28 cellular contexts compared by ENCODE assay signal in genomic region chr14:87468531-87468930, GRCh38.
"Had no signal": no experiment of that assay in that cellular context is flagged by ENCODE, and none has a peak within 500 bp of the region (broad histone marks: within the 10 kb centered on the region; RNA-seq: fewer than 3 reads in every experiment).

No MANE protein-coding gene starts in this region.

- H3K36me3 Mint-ChIP-seq: activated CD8-positive, alpha-beta memory T cell treated with anti-CD3 and anti-CD28 coated beads, Interleukin-2, amount 10 ng/mL, durations not matched to agents 7 days and 5 days; activated naive CD4-positive, alpha-beta T cell treated with anti-CD3 and anti-CD28 coated beads, Interleukin-2, amount 10 ng/mL, durations not matched to agents 7 days and 5 days; activated naive CD8-positive, alpha-beta T cell treated with anti-CD3 and anti-CD28 coated beads, Interleukin-2, amount 10 ng/mL, durations not matched to agents 7 days and 5 days; brain had no signal

- H3K27ac Mint-ChIP-seq: activated B cell treated with CpG ODN at 0.5 μM for 24 hours; activated CD8-positive, alpha-beta memory T cell treated with anti-CD3 and anti-CD28 coated beads, Interleukin-2, amount 10 ng/mL, durations not matched to agents 7 days and 5 days; activated CD8-positive, alpha-beta T cell treated with anti-CD3 and anti-CD28 coated beads for 36 hours; activated naive CD4-positive, alpha-beta T cell treated with anti-CD3 and anti-CD28 coated beads, Interleukin-2, amount 10 ng/mL, durations not matched to agents 7 days and 5 days; activated naive CD4-positive, alpha-beta T cell treated with anti-CD3 and anti-CD28 coated beads, Interleukin-2, amount 50 U/mL, for 72 hours; activated naive CD8-positive, alpha-beta T cell treated with anti-CD3 and anti-CD28 coated beads, Interleukin-2, amount 10 ng/mL, durations not matched to agents 7 days and 5 days; activated T-cell treated with anti-CD3 and anti-CD28 coated beads, Interleukin-2, amount 50 U/mL, for 72 hours; brain; T-helper 17 cell; T-helper 2 cell treated with Interferon-gamma antibody and Interleukin-4, amounts not matched to agents 5 μg/mL and 100 μg/mL, for 36 hours had no signal

- H3K27me3 Mint-ChIP-seq: activated B cell treated with CpG ODN at 0.5 μM for 24 hours; activated CD8-positive, alpha-beta memory T cell treated with anti-CD3 and anti-CD28 coated beads, Interleukin-2, amount 10 ng/mL, durations not matched to agents 7 days and 5 days; activated CD8-positive, alpha-beta T cell treated with anti-CD3 and anti-CD28 coated beads for 36 hours; activated naive CD4-positive, alpha-beta T cell treated with anti-CD3 and anti-CD28 coated beads, Interleukin-2, amount 10 ng/mL, durations not matched to agents 7 days and 5 days; activated naive CD8-positive, alpha-beta T cell treated with anti-CD3 and anti-CD28 coated beads, Interleukin-2, amount 10 ng/mL, durations not matched to agents 7 days and 5 days; T-helper 17 cell had no signal

- H3K4me3 Mint-ChIP-seq: activated B cell treated with CpG ODN at 0.5 μM for 24 hours; activated CD8-positive, alpha-beta memory T cell treated with anti-CD3 and anti-CD28 coated beads, Interleukin-2, amount 10 ng/mL, durations not matched to agents 7 days and 5 days; activated CD8-positive, alpha-beta T cell treated with anti-CD3 and anti-CD28 coated beads for 36 hours; activated naive CD4-positive, alpha-beta T cell treated with anti-CD3 and anti-CD28 coated beads, Interleukin-2, amount 10 ng/mL, durations not matched to agents 7 days and 5 days; activated naive CD8-positive, alpha-beta T cell treated with anti-CD3 and anti-CD28 coated beads, Interleukin-2, amount 10 ng/mL, durations not matched to agents 7 days and 5 days; activated T-cell treated with anti-CD3 and anti-CD28 coated beads, Interleukin-2, amount 50 U/mL, for 72 hours; brain; T-helper 17 cell; T-helper 2 cell treated with Interferon-gamma antibody and Interleukin-4, amounts not matched to agents 5 μg/mL and 100 μg/mL, for 36 hours had no signal

- ATAC-seq: activated CD4-positive, CD25-positive, alpha-beta regulatory T cell treated with anti-CD3 and anti-CD28 coated beads, Interleukin-2, amount 50 U/mL, for 24 hours; activated CD8-positive, alpha-beta memory T cell treated with anti-CD3 and anti-CD28 coated beads, Interleukin-2, amount 10 ng/mL, durations not matched to agents 7 days and 5 days; activated CD8-positive, alpha-beta T cell treated with anti-CD3 and anti-CD28 coated beads for 36 hours; activated naive CD4-positive, alpha-beta T cell treated with anti-CD3 and anti-CD28 coated beads, Interleukin-2, amount 50 U/mL, for 72 hours; activated T-cell treated with anti-CD3 and anti-CD28 coated beads, Interleukin-2, amount 50 U/mL, for 72 hours; esophagus mucosa; T-helper 17 cell had no signal

- DNase-seq: activated B cell treated with CpG ODN at 0.5 μM for 24 hours; activated CD4-positive, alpha-beta T cell treated with anti-CD3 and anti-CD28 coated beads for 48 hours; activated CD4-positive, alpha-beta T cell treated with anti-CD3 and anti-CD28 coated beads, Interleukin-2, amount 50 U/mL, for 1 hour; activated CD4-positive, alpha-beta T cell treated with anti-CD3 and anti-CD28 coated beads, Interleukin-2, amount 50 U/mL, for 48 hours; activated CD8-positive, alpha-beta memory T cell treated with anti-CD3 and anti-CD28 coated beads, Interleukin-2, amount 10 ng/mL, durations not matched to agents 7 days and 5 days; activated CD8-positive, alpha-beta memory T cell treated with anti-CD3 and anti-CD28 coated beads, Interleukin-2, amount 50 U/mL, for 4 hours; activated CD8-positive, alpha-beta T cell treated with anti-CD3 and anti-CD28 coated beads for 36 hours; activated gamma-delta T cell; activated naive CD4-positive, alpha-beta T cell; activated naive CD4-positive, alpha-beta T cell treated with anti-CD3 and anti-CD28 coated beads, Interleukin-2, amount 10 ng/mL, durations not matched to agents 7 days and 5 days; activated naive CD8-positive, alpha-beta T cell treated with anti-CD3 and anti-CD28 coated beads, Interleukin-2, amount 10 ng/mL, durations not matched to agents 7 days and 5 days; activated T-cell treated with anti-CD3 and anti-CD28 coated beads, Interleukin-2, amount 50 U/mL, for 1 hour; activated T-cell treated with anti-CD3 and anti-CD28 coated beads, Interleukin-2, amount 50 U/mL, for 72 hours; central memory CD4-positive, alpha-beta T cell; cerebellar nuclear complex; colonic mucosa; effector CD8-positive, alpha-beta T cell; foreskin fibroblast; head of caudate nucleus; T-helper 1 cell; T-helper 17 cell; T1000; WERI-Rb-1 had no signal

- H3K4me1 Mint-ChIP-seq: activated B cell treated with CpG ODN at 0.5 μM for 24 hours; activated CD8-positive, alpha-beta memory T cell treated with anti-CD3 and anti-CD28 coated beads, Interleukin-2, amount 10 ng/mL, durations not matched to agents 7 days and 5 days; activated naive CD4-positive, alpha-beta T cell treated with anti-CD3 and anti-CD28 coated beads, Interleukin-2, amount 10 ng/mL, durations not matched to agents 7 days and 5 days; activated naive CD8-positive, alpha-beta T cell treated with anti-CD3 and anti-CD28 coated beads, Interleukin-2, amount 10 ng/mL, durations not matched to agents 7 days and 5 days; brain; T-helper 17 cell had no signal

- H3K9me3 Mint-ChIP-seq: activated CD8-positive, alpha-beta T cell treated with anti-CD3 and anti-CD28 coated beads for 36 hours had no signal
